In genomic region chr2:241320394-241320793, GRCh38 we compare ENCODE assay signal across 17 cellular contexts. TPM values are rescaled to one million over a fixed set of nuclear protein-coding genes. Genes with fewer than 3 reads are reported as not detected.
DNase-seq lines count a peak whose midpoint lies in the region; ATAC-seq, FAIRE-seq and TF ChIP-seq lines count a peak whose summit lies in the region.
"Had no signal": no experiment of that assay in that cellular context is flagged by ENCODE, and none has a peak within 500 bp of the region (broad histone marks: within the 10 kb centered on the region; RNA-seq: fewer than 3 reads in every experiment).

No MANE protein-coding gene starts in this region.

- H3K9me3 ChIP-seq in CD4-positive, CD25-positive, alpha-beta regulatory T cell (ENCODE audit: control insufficient read depth in 2 of 2, low read length in 2 of 2): no peaks in the 10 kb centered on the region
- no peaks in the 10 kb centered on the region for H3K9me3 ChIP-seq in astrocyte (ENCODE audit: insufficient read depth, low read depth, low read length)
- H3K9me3 ChIP-seq: ascending aorta, Caco-2, gastrocnemius medialis had no signal

- peaks cover 75% of the 10 kb centered on the region for H4K20me1 ChIP-seq in GM23338 (replicated peaks; ENCODE audit: insufficient read depth)
- peaks cover 93% of the 10 kb centered on the region for H4K20me1 ChIP-seq in astrocyte (ENCODE audit: insufficient read depth, low read length)

- DNase-seq in CD4-positive, CD25-positive, alpha-beta regulatory T cell: no peak
- DNase-seq in GM23338 (ENCODE audit: low spot score) (no peak), astrocyte (ENCODE audit: low read depth) (no peak), HuH-7 (ENCODE audit: low spot score) (no peak)
- DNase-seq in natural killer cell treated with Interleukin-12 subunit alpha and Interleukin-12 subunit beta and Interleukin-15 and Interleukin-18, amount 100 ng/mL, for 72 hours (ENCODE audit: low spot score): no peak
- DNase-seq in stimulated activated CD8-positive, alpha-beta memory T cell treated with anti-CD3 and anti-CD28 coated beads, Interleukin-4, amount 100 ng/mL, for 48 hours: no peak
- DNase-seq: activated CD8-positive, alpha-beta memory T cell treated with anti-CD3 and anti-CD28 coated beads, Interleukin-2, amount 50 U/mL, for 48 hours; Caco-2; effector CD8-positive, alpha-beta T cell; gastrocnemius medialis; Kasumi-1; kidney; NCI-H187; NCI-H748 treated with DMSO at 0.1 percent for 48 hours; stimulated activated naive CD4-positive, alpha-beta T cell treated with Interleukin-2 at 50 U/mL for 16 hours had no signal

- no peaks in the 10 kb centered on the region for H3K27me3 ChIP-seq in CD4-positive, CD25-positive, alpha-beta regulatory T cell (ENCODE audit: control insufficient read depth, insufficient read depth, low read length)
- H3K27me3 ChIP-seq in GM23338 (ENCODE audit: insufficient read depth): no peaks in the 10 kb centered on the region
- H3K27me3 ChIP-seq in astrocyte (ENCODE audit: insufficient read depth, low read length): no peaks in the 10 kb centered on the region
- H3K27me3 ChIP-seq: ascending aorta, gastrocnemius medialis had no signal

- peaks cover 5% of the 10 kb centered on the region for H3K27me3 Mint-ChIP-seq in CD4-positive, CD25-positive, alpha-beta regulatory T cell
- H3K27me3 Mint-ChIP-seq in GM23338 (ENCODE audit: insufficient read depth, low read depth, poor library complexity) (peaks cover 4% of the 10 kb centered on the region), astrocyte (ENCODE audit: low read depth, unreplicated experiment) (no peaks in the 10 kb centered on the region)
- no peaks in the 10 kb centered on the region for H3K27me3 Mint-ChIP-seq in natural killer cell treated with Interleukin-12 subunit alpha and Interleukin-12 subunit beta and Interleukin-15 and Interleukin-18, amount 100 ng/mL, for 72 hours

- peak overlapping the region; percentile 38 for H3K4me3 ChIP-seq in CD4-positive, CD25-positive, alpha-beta regulatory T cell (ENCODE audit: low read depth, low read length)
- H3K4me3 ChIP-seq in GM23338: peak overlapping the region; percentile 84; the same call in 1 of the 2 replicates
- no peak overlapping the region for H3K4me3 ChIP-seq in astrocyte (ENCODE audit: insufficient read depth, low read depth, low read length)
- H3K4me3 ChIP-seq: ascending aorta, gastrocnemius medialis had no signal

- peaks cover 57% of the 10 kb centered on the region for H3K4me1 ChIP-seq in CD4-positive, CD25-positive, alpha-beta regulatory T cell (ENCODE audit: control insufficient read depth, insufficient read depth, low read length, poor library complexity, severe bottlenecking)
- peaks cover 46% of the 10 kb centered on the region for H3K4me1 ChIP-seq in GM23338 (ENCODE audit: insufficient read depth)
- H3K4me1 ChIP-seq in astrocyte (ENCODE audit: insufficient read depth, low read length): peaks cover 23% of the 10 kb centered on the region
- H3K4me1 ChIP-seq: Caco-2 had no signal

- ATAC-seq in CD4-positive, CD25-positive, alpha-beta regulatory T cell (ENCODE audit: low read depth in 2 of 2): no peak
- ATAC-seq in GM23338: no peak
- ATAC-seq in natural killer cell treated with Interleukin-12 subunit alpha and Interleukin-12 subunit beta and Interleukin-15 and Interleukin-18, amount 100 ng/mL, for 72 hours: no peak
- ATAC-seq in HG03439 (IDR thresholded peaks at IDR 0.05; ENCODE audit: unreplicated experiment): no peak
- ATAC-seq: gastrocnemius medialis had no signal

- peaks cover 10% of the 10 kb centered on the region for H3K36me3 ChIP-seq in CD4-positive, CD25-positive, alpha-beta regulatory T cell (ENCODE audit: control insufficient read depth, insufficient read depth, low read length)
- H3K36me3 ChIP-seq in GM23338 (ENCODE audit: insufficient read depth): no peaks in the 10 kb centered on the region
- peaks cover 9% of the 10 kb centered on the region for H3K36me3 ChIP-seq in astrocyte (ENCODE audit: insufficient read depth, low read length)
- H3K36me3 ChIP-seq: gastrocnemius medialis had no signal

- no peaks in the 10 kb centered on the region for H3K9me3 Mint-ChIP-seq in CD4-positive, CD25-positive, alpha-beta regulatory T cell
- H3K9me3 Mint-ChIP-seq in GM23338 (no peaks in the 10 kb centered on the region), astrocyte (ENCODE audit: unreplicated experiment) (no peaks in the 10 kb centered on the region)
- H3K9me3 Mint-ChIP-seq in natural killer cell treated with Interleukin-12 subunit alpha and Interleukin-12 subunit beta and Interleukin-15 and Interleukin-18, amount 100 ng/mL, for 72 hours: no peaks in the 10 kb centered on the region

- H3K27ac ChIP-seq in CD4-positive, CD25-positive, alpha-beta regulatory T cell (ENCODE audit: insufficient read depth, low read length, poor library complexity, severe bottlenecking): no peak overlapping the region
- H3K27ac ChIP-seq in GM23338 (ENCODE audit: low read depth) (peak overlapping the region; percentile 22; the same call in 1 of the 2 replicates), astrocyte (ENCODE audit: low read depth, low read length) (no peak overlapping the region)
- H3K27ac ChIP-seq: ascending aorta, gastrocnemius medialis had no signal

- TF ChIP-seq CTCF in GM23338 (conservative IDR thresholded peaks at IDR 0.05; ENCODE audit: low read depth in 2 of 2): no peak
- TF ChIP-seq CTCF in astrocyte (IDR thresholded peaks at IDR 0.05; ENCODE audit: insufficient read depth, low read depth, low read length): no peak

- H3K79me2 ChIP-seq in GM23338 (replicated peaks; ENCODE audit: insufficient read depth): peaks cover 94% of the 10 kb centered on the region
- H3K79me2 ChIP-seq in astrocyte (ENCODE audit: insufficient read depth, low read length): peaks cover 96% of the 10 kb centered on the region

- H3F3A ChIP-seq in GM23338 (replicated peaks; ENCODE audit: low read depth): no peaks in the 10 kb centered on the region

- peak overlapping the region; percentile 7 to 99 (median 21) for H3K27ac Mint-ChIP-seq in CD4-positive, CD25-positive, alpha-beta regulatory T cell
- H3K27ac Mint-ChIP-seq in GM23338 (no peak overlapping the region), astrocyte (ENCODE audit: unreplicated experiment) (peak overlapping the region; percentile 34)
- H3K27ac Mint-ChIP-seq in natural killer cell treated with Interleukin-12 subunit alpha and Interleukin-12 subunit beta and Interleukin-15 and Interleukin-18, amount 100 ng/mL, for 72 hours: peak overlapping the region; percentile 11 to 57

- no peak overlapping the region for H2AFZ ChIP-seq in GM23338
- no peak overlapping the region for H2AFZ ChIP-seq in astrocyte (ENCODE audit: low read depth, low read length)

- H3K9ac ChIP-seq in astrocyte (ENCODE audit: low read length): peak overlapping the region; percentile 5

- H3K4me2 ChIP-seq in GM23338: peak overlapping the region; percentile 38
- H3K4me2 ChIP-seq in astrocyte (ENCODE audit: low read length): peak overlapping the region; percentile 98

- H3K9me2 ChIP-seq in GM23338 (ENCODE audit: insufficient read depth): no peaks in the 10 kb centered on the region

- peaks cover 23% of the 10 kb centered on the region for H3K36me3 Mint-ChIP-seq in CD4-positive, CD25-positive, alpha-beta regulatory T cell
- H3K36me3 Mint-ChIP-seq in GM23338 (ENCODE audit: low read depth) (peaks cover 34% of the 10 kb centered on the region), astrocyte (ENCODE audit: low read depth, unreplicated experiment) (peaks cover 2% of the 10 kb centered on the region)
- peaks cover 28% of the 10 kb centered on the region for H3K36me3 Mint-ChIP-seq in natural killer cell treated with Interleukin-12 subunit alpha and Interleukin-12 subunit beta and Interleukin-15 and Interleukin-18, amount 100 ng/mL, for 72 hours

- H3K4me1 Mint-ChIP-seq in CD4-positive, CD25-positive, alpha-beta regulatory T cell: peaks cover 53 to 85% (median 64%) of the 10 kb centered on the region in 4 donors
- peaks cover 41% of the 10 kb centered on the region for H3K4me1 Mint-ChIP-seq in GM23338
- H3K4me1 Mint-ChIP-seq in astrocyte (ENCODE audit: low read depth, unreplicated experiment): peaks cover 51% of the 10 kb centered on the region
- peaks cover 56 to 59% of the 10 kb centered on the region in 2 donors for H3K4me1 Mint-ChIP-seq in natural killer cell treated with Interleukin-12 subunit alpha and Interleukin-12 subunit beta and Interleukin-15 and Interleukin-18, amount 100 ng/mL, for 72 hours (ENCODE audit: low read depth in 2 of 2)

- no peak for FAIRE-seq in astrocyte (lab: Jason Lieb, UNC)
- FAIRE-seq: kidney had no signal

- peak overlapping the region; percentile 18 to 99 (median 78) for H3K4me3 Mint-ChIP-seq in CD4-positive, CD25-positive, alpha-beta regulatory T cell
- H3K4me3 Mint-ChIP-seq in GM23338 (peak overlapping the region; percentile 3; the same call in 1 of the 3 replicates), astrocyte (ENCODE audit: unreplicated experiment) (peak overlapping the region; percentile 98)
- peak overlapping the region; percentile 64 for H3K4me3 Mint-ChIP-seq in natural killer cell treated with Interleukin-12 subunit alpha and Interleukin-12 subunit beta and Interleukin-15 and Interleukin-18, amount 100 ng/mL, for 72 hours

TF ChIP-seq in GM23338, 12 proteins besides CTCF, POLR2A, EP300 and RAD21 (continues in another document):
- no peak for TF ChIP-seq STAT1 (IDR thresholded peaks at IDR 0.05; ENCODE audit: unreplicated experiment)

RNA-seq across cellular contexts. Expression of gene SEPTIN2, which starts 4.7 kb away (rescaled TPM):
- total RNA-seq in CD4-positive, CD25-positive, alpha-beta regulatory T cell: 191 TPM
- 100 to 1,000 TPM; 131 to 186 (median 159) TPM for polyA plus RNA-seq in CD4-positive, CD25-positive, alpha-beta regulatory T cell
- 370 and 393 TPM in 2 replicates for total RNA-seq in GM23338 (2014; rRNA removed; shearing (Covaris generic))
- polyA plus RNA-seq in GM23338 (2016; fragmentation: Nextera tagmentation; extraction: Ambion mirVana): 204 and 227 TPM in 2 replicates
- 544 and 552 TPM in 2 replicates for total RNA-seq in astrocyte
- 100 to 1,000 TPM; 246 to 264 TPM for total RNA-seq in natural killer cell treated with Interleukin-12 subunit alpha and Interleukin-12 subunit beta and Interleukin-15 and Interleukin-18, amount 100 ng/mL, for 72 hours

RNA-seq across cellular contexts. Expression of gene HDLBP, which starts 4.9 kb away (rescaled TPM):
- total RNA-seq in CD4-positive, CD25-positive, alpha-beta regulatory T cell: 121 TPM
- 10 to 100 TPM; 33.6 to 42.6 (median 41.3) TPM for polyA plus RNA-seq in CD4-positive, CD25-positive, alpha-beta regulatory T cell
- total RNA-seq in GM23338 (2014; rRNA removed; shearing (Covaris generic)): 306 and 312 TPM in 2 replicates
- 218 and 230 TPM in 2 replicates for polyA plus RNA-seq in GM23338 (2016; fragmentation: Nextera tagmentation; extraction: Ambion mirVana)
- 922 and 975 TPM in 2 replicates for total RNA-seq in astrocyte
- 100 to 1,000 TPM; 295 to 479 TPM for total RNA-seq in natural killer cell treated with Interleukin-12 subunit alpha and Interleukin-12 subunit beta and Interleukin-15 and Interleukin-18, amount 100 ng/mL, for 72 hours

RNA-seq across cellular contexts. Expression of gene FARP2, which starts 35.7 kb away (rescaled TPM):
- total RNA-seq in CD4-positive, CD25-positive, alpha-beta regulatory T cell: 34.9 TPM
- polyA plus RNA-seq in CD4-positive, CD25-positive, alpha-beta regulatory T cell: 1 to 10 TPM; 3.0 to 7.4 (median 6.9) TPM
- 22.6 and 26.8 TPM in 2 replicates for total RNA-seq in GM23338 (2014; rRNA removed; shearing (Covaris generic))
- polyA plus RNA-seq in GM23338 (2016; fragmentation: Nextera tagmentation; extraction: Ambion mirVana): 13.9 and 16.0 TPM in 2 replicates
- 60.8 and 65.0 TPM in 2 replicates for total RNA-seq in astrocyte
- total RNA-seq in natural killer cell treated with Interleukin-12 subunit alpha and Interleukin-12 subunit beta and Interleukin-15 and Interleukin-18, amount 100 ng/mL, for 72 hours: 10 to 100 TPM; 49.2 to 77.3 TPM

Comparison
In these comparisons a context has a peak if more than half of its experiments do, and no peak if none do; other contexts are left out.
1. H3K4me3 Mint-ChIP-seq: peak in every context shown above with its lines; median percentile 98 in astrocyte; 78 in CD4-positive, CD25-positive, alpha-beta regulatory T cell; 64 in natural killer cell treated with Interleukin-12 subunit alpha and Interleukin-12 subunit beta and Interleukin-15 and Interleukin-18, amount 100 ng/mL, for 72 hours; 3 in GM23338.